ENCODE assay signal across 1 cellular context in the genomic region with DNA sequence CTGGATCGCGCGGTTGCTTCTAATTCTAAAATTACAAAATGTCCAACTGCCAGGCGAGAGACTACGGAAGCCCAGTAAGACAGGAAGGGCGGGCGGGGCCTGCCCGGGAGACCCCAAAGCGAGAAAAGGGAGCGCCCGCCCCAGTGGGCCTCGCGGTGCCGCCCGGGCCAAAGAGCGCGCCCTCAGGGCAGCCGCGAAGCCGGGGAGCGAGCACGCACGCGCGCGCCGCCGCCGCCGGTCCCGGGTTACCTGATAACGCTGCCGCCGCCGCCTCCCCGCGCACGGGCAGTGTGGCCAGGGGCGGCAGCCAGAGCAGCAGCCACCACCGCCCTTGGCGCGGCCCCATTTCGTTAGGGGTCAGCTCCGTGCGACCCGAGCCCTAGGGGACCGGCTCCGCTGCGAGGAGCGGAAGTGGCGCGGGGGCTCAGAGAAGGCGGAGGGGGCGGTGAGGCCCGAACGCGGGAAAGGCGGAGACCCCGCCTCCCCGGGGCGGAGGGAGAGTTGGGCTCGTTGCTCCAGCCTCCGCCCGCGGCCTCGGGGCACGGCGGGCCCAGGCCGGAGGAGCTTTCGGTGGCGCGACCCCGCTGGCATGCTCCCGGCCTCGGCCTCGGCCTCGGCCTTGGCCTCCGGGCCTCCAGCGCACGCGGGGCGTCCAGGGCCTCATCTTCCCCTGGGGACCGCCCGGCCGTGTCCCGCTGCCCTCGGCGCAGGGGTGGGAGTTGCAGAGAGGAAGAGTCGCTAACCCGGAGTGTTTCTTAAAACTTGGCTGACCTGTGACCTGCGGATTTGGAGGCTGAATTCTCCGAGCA.
TF ChIP-seq lines count a peak whose summit lies in the region.

A gene with protein sequence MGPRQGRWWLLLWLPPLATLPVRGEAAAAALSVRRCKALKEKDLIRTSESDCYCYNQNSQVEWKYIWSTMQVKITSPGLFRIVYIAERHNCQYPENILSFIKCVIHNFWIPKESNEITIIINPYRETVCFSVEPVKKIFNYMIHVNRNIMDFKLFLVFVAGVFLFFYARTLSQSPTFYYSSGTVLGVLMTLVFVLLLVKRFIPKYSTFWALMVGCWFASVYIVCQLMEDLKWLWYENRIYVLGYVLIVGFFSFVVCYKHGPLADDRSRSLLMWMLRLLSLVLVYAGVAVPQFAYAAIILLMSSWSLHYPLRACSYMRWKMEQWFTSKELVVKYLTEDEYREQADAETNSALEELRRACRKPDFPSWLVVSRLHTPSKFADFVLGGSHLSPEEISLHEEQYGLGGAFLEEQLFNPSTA (minus strand): TSS at position 413 of the 809 bp plus-strand sequence. CDS start 67 bp downstream, at position 346.

TF ChIP-seq in HEK293, 187 proteins besides CTCF, POLR2A, EP300 and RAD21 (continued from another document and continues in another):
- TF ChIP-seq, protein P1, sequence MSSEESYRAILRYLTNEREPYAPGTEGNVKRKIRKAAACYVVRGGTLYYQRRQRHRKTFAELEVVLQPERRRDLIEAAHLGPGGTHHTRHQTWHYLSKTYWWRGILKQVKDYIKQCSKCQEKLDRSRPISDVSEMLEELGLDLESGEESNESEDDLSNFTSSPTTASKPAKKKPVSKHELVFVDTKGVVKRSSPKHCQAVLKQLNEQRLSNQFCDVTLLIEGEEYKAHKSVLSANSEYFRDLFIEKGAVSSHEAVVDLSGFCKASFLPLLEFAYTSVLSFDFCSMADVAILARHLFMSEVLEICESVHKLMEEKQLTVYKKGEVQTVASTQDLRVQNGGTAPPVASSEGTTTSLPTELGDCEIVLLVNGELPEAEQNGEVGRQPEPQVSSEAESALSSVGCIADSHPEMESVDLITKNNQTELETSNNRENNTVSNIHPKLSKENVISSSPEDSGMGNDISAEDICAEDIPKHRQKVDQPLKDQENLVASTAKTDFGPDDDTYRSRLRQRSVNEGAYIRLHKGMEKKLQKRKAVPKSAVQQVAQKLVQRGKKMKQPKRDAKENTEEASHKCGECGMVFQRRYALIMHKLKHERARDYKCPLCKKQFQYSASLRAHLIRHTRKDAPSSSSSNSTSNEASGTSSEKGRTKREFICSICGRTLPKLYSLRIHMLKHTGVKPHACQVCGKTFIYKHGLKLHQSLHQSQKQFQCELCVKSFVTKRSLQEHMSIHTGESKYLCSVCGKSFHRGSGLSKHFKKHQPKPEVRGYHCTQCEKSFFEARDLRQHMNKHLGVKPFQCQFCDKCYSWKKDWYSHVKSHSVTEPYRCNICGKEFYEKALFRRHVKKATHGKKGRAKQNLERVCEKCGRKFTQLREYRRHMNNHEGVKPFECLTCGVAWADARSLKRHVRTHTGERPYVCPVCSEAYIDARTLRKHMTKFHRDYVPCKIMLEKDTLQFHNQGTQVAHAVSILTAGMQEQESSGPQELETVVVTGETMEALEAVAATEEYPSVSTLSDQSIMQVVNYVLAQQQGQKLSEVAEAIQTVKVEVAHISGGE (tag by site-specific recombination; conservative IDR thresholded peaks at IDR 0.05; ENCODE audit: low read depth) = peak; percentile 82
- TF ChIP-seq ZNF660 (tag by site-specific recombination; IDR thresholded peaks at IDR 0.05) (peak; percentile 68; the same call in 1 of the 2 replicates), SP7 (tag by site-specific recombination; IDR thresholded peaks at IDR 0.05) (peak; percentile 69; the same call in 1 of the 2 replicates), SETDB1 (IDR thresholded peaks at IDR 0.05; ENCODE audit: insufficient read length, low read length) (peak; percentile 62), YY1 (tag by site-specific recombination; IDR thresholded peaks at IDR 0.05) (peak; percentile 31; the same call in 1 of the 2 replicates), MEIS1 (CRISPR knock-in tag; IDR thresholded peaks at IDR 0.05; ENCODE audit: borderline replicate concordance) (no peak), TRIM28 (IDR thresholded peaks at IDR 0.05; ENCODE audit: borderline replicate concordance, low read length) (peak; percentile 81), ZNF146 (tag by site-specific recombination; IDR thresholded peaks at IDR 0.05) (no peak), ZXDB (tag by site-specific recombination; IDR thresholded peaks at IDR 0.05) (0 out of 2 replicates have a peak, but pooled peaks have one; percentile 71), ZNF561 (tag by site-specific recombination; IDR thresholded peaks at IDR 0.05; ENCODE audit: borderline replicate concordance) (peak; percentile 64; the same call in 1 of the 2 replicates), FEZF1 (tag by site-specific recombination; IDR thresholded peaks at IDR 0.05) (no peak), KLF1 (tag by site-specific recombination; IDR thresholded peaks at IDR 0.05) (peak; percentile 86), ZBTB17 (tag by site-specific recombination; IDR thresholded peaks at IDR 0.05) (0 out of 2 replicates have a peak, but pooled peaks have one; percentile 27), ZBTB20 (tag by site-specific recombination; IDR thresholded peaks at IDR 0.05) (peak; percentile 66; the same call in 1 of the 2 replicates), ZSCAN30 (tag by site-specific recombination; IDR thresholded peaks at IDR 0.05) (peak; percentile 78), ZNF600 (tag by site-specific recombination; IDR thresholded peaks at IDR 0.05) (peak; percentile 21; the same call in 1 of the 2 replicates), HOXC10 (CRISPR knock-in tag; IDR thresholded peaks at IDR 0.05) (peak; percentile 85; the same call in 1 of the 2 replicates), ZNF76 (tag by site-specific recombination; IDR thresholded peaks at IDR 0.05; ENCODE audit: borderline replicate concordance, low read depth) (0 out of 2 replicates have a peak, but pooled peaks have one; percentile 21), ZBTB48 (tag by site-specific recombination; IDR thresholded peaks at IDR 0.05) (peak; percentile 97), ZNF155 (tag by site-specific recombination; IDR thresholded peaks at IDR 0.05) (no peak), ZNF514 (tag by site-specific recombination; IDR thresholded peaks at IDR 0.05) (no peak), KLF9 (tag by site-specific recombination; IDR thresholded peaks at IDR 0.05; ENCODE audit: low read depth) (peak; percentile 80), SP2 (tag by site-specific recombination; IDR thresholded peaks at IDR 0.05) (peak; percentile 78), KLF16 (tag by site-specific recombination; IDR thresholded peaks at IDR 0.05) (peak; percentile 74), ZBTB8A (tag by site-specific recombination; IDR thresholded peaks at IDR 0.05) (peak; percentile 76)
- TF ChIP-seq, protein P2, sequence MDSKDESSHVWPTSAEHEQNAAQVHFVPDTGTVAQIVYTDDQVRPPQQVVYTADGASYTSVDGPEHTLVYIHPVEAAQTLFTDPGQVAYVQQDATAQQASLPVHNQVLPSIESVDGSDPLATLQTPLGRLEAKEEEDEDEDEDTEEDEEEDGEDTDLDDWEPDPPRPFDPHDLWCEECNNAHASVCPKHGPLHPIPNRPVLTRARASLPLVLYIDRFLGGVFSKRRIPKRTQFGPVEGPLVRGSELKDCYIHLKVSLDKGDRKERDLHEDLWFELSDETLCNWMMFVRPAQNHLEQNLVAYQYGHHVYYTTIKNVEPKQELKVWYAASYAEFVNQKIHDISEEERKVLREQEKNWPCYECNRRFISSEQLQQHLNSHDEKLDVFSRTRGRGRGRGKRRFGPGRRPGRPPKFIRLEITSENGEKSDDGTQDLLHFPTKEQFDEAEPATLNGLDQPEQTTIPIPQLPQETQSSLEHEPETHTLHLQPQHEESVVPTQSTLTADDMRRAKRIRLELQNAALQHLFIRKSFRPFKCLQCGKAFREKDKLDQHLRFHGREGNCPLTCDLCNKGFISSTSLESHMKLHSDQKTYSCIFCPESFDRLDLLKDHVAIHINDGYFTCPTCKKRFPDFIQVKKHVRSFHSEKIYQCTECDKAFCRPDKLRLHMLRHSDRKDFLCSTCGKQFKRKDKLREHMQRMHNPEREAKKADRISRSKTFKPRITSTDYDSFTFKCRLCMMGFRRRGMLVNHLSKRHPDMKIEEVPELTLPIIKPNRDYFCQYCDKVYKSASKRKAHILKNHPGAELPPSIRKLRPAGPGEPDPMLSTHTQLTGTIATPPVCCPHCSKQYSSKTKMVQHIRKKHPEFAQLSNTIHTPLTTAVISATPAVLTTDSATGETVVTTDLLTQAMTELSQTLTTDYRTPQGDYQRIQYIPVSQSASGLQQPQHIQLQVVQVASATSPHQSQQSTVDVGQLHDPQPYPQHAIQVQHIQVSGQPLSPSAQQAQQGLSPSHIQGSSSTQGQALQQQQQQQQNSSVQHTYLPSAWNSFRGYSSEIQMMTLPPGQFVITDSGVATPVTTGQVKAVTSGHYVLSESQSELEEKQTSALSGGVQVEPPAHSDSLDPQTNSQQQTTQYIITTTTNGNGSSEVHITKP (tag by site-specific recombination; IDR thresholded peaks at IDR 0.05) = peak; percentile 61
- TF ChIP-seq, protein P3, sequence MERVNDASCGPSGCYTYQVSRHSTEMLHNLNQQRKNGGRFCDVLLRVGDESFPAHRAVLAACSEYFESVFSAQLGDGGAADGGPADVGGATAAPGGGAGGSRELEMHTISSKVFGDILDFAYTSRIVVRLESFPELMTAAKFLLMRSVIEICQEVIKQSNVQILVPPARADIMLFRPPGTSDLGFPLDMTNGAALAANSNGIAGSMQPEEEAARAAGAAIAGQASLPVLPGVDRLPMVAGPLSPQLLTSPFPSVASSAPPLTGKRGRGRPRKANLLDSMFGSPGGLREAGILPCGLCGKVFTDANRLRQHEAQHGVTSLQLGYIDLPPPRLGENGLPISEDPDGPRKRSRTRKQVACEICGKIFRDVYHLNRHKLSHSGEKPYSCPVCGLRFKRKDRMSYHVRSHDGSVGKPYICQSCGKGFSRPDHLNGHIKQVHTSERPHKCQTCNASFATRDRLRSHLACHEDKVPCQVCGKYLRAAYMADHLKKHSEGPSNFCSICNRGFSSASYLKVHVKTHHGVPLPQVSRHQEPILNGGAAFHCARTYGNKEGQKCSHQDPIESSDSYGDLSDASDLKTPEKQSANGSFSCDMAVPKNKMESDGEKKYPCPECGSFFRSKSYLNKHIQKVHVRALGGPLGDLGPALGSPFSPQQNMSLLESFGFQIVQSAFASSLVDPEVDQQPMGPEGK (tag by site-specific recombination; IDR thresholded peaks at IDR 0.05) = peak; percentile 93
- TF ChIP-seq, protein P4, sequence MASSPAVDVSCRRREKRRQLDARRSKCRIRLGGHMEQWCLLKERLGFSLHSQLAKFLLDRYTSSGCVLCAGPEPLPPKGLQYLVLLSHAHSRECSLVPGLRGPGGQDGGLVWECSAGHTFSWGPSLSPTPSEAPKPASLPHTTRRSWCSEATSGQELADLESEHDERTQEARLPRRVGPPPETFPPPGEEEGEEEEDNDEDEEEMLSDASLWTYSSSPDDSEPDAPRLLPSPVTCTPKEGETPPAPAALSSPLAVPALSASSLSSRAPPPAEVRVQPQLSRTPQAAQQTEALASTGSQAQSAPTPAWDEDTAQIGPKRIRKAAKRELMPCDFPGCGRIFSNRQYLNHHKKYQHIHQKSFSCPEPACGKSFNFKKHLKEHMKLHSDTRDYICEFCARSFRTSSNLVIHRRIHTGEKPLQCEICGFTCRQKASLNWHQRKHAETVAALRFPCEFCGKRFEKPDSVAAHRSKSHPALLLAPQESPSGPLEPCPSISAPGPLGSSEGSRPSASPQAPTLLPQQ (tag by site-specific recombination; IDR thresholded peaks at IDR 0.05) = peak; percentile 77
- TF ChIP-seq, protein P5, sequence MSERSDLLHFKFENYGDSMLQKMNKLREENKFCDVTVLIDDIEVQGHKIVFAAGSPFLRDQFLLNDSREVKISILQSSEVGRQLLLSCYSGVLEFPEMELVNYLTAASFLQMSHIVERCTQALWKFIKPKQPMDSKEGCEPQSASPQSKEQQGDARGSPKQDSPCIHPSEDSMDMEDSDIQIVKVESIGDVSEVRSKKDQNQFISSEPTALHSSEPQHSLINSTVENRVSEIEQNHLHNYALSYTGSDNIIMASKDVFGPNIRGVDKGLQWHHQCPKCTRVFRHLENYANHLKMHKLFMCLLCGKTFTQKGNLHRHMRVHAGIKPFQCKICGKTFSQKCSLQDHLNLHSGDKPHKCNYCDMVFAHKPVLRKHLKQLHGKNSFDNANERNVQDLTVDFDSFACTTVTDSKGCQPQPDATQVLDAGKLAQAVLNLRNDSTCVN (tag by site-specific recombination; optimal IDR thresholded peaks at IDR 0.05) = peak; percentile 94
- TF ChIP-seq, protein P6, sequence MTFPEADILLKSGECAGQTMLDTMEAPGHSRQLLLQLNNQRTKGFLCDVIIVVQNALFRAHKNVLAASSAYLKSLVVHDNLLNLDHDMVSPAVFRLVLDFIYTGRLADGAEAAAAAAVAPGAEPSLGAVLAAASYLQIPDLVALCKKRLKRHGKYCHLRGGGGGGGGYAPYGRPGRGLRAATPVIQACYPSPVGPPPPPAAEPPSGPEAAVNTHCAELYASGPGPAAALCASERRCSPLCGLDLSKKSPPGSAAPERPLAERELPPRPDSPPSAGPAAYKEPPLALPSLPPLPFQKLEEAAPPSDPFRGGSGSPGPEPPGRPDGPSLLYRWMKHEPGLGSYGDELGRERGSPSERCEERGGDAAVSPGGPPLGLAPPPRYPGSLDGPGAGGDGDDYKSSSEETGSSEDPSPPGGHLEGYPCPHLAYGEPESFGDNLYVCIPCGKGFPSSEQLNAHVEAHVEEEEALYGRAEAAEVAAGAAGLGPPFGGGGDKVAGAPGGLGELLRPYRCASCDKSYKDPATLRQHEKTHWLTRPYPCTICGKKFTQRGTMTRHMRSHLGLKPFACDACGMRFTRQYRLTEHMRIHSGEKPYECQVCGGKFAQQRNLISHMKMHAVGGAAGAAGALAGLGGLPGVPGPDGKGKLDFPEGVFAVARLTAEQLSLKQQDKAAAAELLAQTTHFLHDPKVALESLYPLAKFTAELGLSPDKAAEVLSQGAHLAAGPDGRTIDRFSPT (tag by site-specific recombination; IDR thresholded peaks at IDR 0.05) = peak; percentile 74; the same call in 1 of the 2 replicates
- TF ChIP-seq, protein P7, sequence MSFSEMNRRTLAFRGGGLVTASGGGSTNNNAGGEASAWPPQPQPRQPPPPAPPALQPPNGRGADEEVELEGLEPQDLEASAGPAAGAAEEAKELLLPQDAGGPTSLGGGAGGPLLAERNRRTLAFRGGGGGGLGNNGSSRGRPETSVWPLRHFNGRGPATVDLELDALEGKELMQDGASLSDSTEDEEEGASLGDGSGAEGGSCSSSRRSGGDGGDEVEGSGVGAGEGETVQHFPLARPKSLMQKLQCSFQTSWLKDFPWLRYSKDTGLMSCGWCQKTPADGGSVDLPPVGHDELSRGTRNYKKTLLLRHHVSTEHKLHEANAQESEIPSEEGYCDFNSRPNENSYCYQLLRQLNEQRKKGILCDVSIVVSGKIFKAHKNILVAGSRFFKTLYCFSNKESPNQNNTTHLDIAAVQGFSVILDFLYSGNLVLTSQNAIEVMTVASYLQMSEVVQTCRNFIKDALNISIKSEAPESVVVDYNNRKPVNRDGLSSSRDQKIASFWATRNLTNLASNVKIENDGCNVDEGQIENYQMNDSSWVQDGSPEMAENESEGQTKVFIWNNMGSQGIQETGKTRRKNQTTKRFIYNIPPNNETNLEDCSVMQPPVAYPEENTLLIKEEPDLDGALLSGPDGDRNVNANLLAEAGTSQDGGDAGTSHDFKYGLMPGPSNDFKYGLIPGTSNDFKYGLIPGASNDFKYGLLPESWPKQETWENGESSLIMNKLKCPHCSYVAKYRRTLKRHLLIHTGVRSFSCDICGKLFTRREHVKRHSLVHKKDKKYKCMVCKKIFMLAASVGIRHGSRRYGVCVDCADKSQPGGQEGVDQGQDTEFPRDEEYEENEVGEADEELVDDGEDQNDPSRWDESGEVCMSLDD (tag by site-specific recombination; IDR thresholded peaks at IDR 0.05) = peak; percentile 60; the same call in 1 of the 2 replicates
